ENCODE assay signal across 8 cellular contexts in the genomic region with DNA sequence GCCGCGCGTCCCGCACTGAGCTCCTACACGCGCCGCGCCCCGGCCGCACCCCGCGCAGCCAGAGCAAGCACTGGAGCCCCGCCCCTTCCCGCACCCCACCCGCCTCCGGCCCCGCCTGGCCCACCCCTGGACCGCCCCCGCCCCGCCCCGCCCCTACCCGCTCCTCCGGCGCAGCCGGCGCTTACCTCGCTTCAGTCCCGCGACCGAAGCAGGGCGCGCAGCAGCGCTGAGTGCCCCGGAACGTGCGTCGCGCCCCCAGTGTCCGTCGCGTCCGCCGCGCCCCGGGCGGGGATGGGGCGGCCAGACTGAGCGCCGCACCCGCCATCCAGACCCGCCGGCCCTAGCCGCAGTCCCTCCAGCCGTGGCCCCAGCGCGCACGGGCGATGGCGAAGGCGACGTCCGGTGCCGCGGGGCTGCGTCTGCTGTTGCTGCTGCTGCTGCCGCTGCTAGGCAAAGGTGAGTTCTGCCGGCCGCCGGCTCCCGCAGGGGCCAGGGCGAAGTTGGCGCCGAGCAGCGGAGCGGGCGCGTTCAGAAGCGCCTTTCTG. TPM values are rescaled to one million over a fixed set of nuclear protein-coding genes. Genes with fewer than 3 reads are reported as not detected.
DNase-seq lines count a peak whose midpoint lies in the region; ATAC-seq and TF ChIP-seq lines count a peak whose summit lies in the region.

A gene (plus strand): TSS at position 194 of the 545 bp plus-strand sequence. CDS start 190 bp downstream, at position 384.

- peaks cover 0 to 29% (median 9%) of the 10 kb centered on the region in 11 experiments; a peak in 9 of 22 replicates for H4K20me1 ChIP-seq in BLaER1 treated with 17β-estradiol and CSF1 and Interleukin-3, amounts not matched to agents 10 nM and 100 nM

- peak within 1 kb of the TSS; percentile 41; the same call in 1 of the 2 replicates for H3K4me3 Mint-ChIP-seq in HFFc6

- TF ChIP-seq CTCF in HFFc6 (IDR thresholded peaks at IDR 0.05), result no peak
- TF ChIP-seq CTCF in body of pancreas (IDR thresholded peaks at IDR 0.05), result no peak

- peak within 1 kb of the TSS; percentile 40 to 69 (median 56); a peak in 19 of 20 replicates for H3K4me3 ChIP-seq in BLaER1 treated with 17β-estradiol and CSF1 and Interleukin-3, amounts not matched to agents 10 nM and 100 nM
- peak within 1 kb of the TSS in 1 of 2 donors; percentile 34 for H3K4me3 ChIP-seq in body of pancreas
- H3K4me3 ChIP-seq in stomach smooth muscle (ENCODE audit: low read length in 2 of 2), result peak within 1 kb of the TSS; percentile 35 to 64

- H3K4me1 Mint-ChIP-seq in HFFc6 (ENCODE audit: low read depth), result no peaks in the 10 kb centered on the region

- H3K27ac ChIP-seq in BLaER1 treated with 17β-estradiol and CSF1 and Interleukin-3, amounts not matched to agents 10 nM and 100 nM, result no peak within 1 kb of the TSS
- no peak within 1 kb of the TSS for H3K27ac ChIP-seq in body of pancreas
- H3K27ac ChIP-seq in stomach smooth muscle (ENCODE audit: low read length), result no peak within 1 kb of the TSS

- no peaks in the 10 kb centered on the region for H3K36me3 ChIP-seq in BLaER1 treated with 17β-estradiol and CSF1 and Interleukin-3, amounts not matched to agents 10 nM and 100 nM
- H3K36me3 ChIP-seq in body of pancreas (replicated peaks in 1 of 2; ENCODE audit: insufficient read depth in 1 of 2, low read depth in 2 of 2), result no peaks in the 10 kb centered on the region
- H3K36me3 ChIP-seq in stomach smooth muscle (ENCODE audit: control insufficient read depth in 2 of 2, insufficient read depth in 2 of 2, low read length in 2 of 2), result no peaks in the 10 kb centered on the region

- DNase-seq in HFFc6 (no peak), body of pancreas (peak in 3 of 4 donors; percentile 17 to 67 (median 43)), kidney tubule cell (ENCODE audit: low spot score) (peak; percentile 24), NCI-H2029 (lab: John Stamatoyannopoulos, UW) (no peak)

- intact Hi-C loops in body of pancreas (cut with DNase I), result no loop called here

- H3K27me3 ChIP-seq in BLaER1 treated with 17β-estradiol and CSF1 and Interleukin-3, amounts not matched to agents 10 nM and 100 nM, result peaks cover 36 to 47% (median 41%) of the 10 kb centered on the region in 11 experiments
- H3K27me3 ChIP-seq in body of pancreas (peaks cover 0 to 6% of the 10 kb centered on the region in 2 donors), stomach smooth muscle (ENCODE audit: control insufficient read depth in 1 of 2, insufficient read depth in 2 of 2, low read length in 2 of 2) (peaks cover 31 to 45% of the 10 kb centered on the region in 2 donors)

- H3K9me3 ChIP-seq in BLaER1 treated with 17β-estradiol and CSF1 and Interleukin-3, amounts not matched to agents 10 nM and 100 nM (replicated peaks in 1 of 11), result no peaks in the 10 kb centered on the region
- no peaks in the 10 kb centered on the region for H3K9me3 ChIP-seq in body of pancreas
- H3K9me3 ChIP-seq in stomach smooth muscle (ENCODE audit: control insufficient read depth in 2 of 2, low read length in 2 of 2), result no peaks in the 10 kb centered on the region

- ATAC-seq in body of pancreas (peak; percentile 49), HG03045 (IDR thresholded peaks at IDR 0.05; ENCODE audit: unreplicated experiment) (no peak), HG03196 (IDR thresholded peaks at IDR 0.05; ENCODE audit: unreplicated experiment) (no peak)

- peak in 1 of 3 donors; percentile 14 for TF ChIP-seq POLR2A in body of pancreas (IDR thresholded peaks at IDR 0.05)

- H3K9ac ChIP-seq in BLaER1 treated with 17β-estradiol and CSF1 and Interleukin-3, amounts not matched to agents 10 nM and 100 nM, result peak within 1 kb of the TSS in 4 of 11 experiments; percentile 30 to 62 (median 52); a peak in 5 of 22 replicates
- H3K9ac ChIP-seq in stomach smooth muscle (ENCODE audit: low read length in 2 of 2), result no peak within 1 kb of the TSS

- 0% methylated on average over 66 of the region's 78 CpGs; no CpG with 5 or more reads in 1 of the 2 donors for WGBS in body of pancreas, 2 donors

- H3K4me1 ChIP-seq in BLaER1 treated with 17β-estradiol and CSF1 and Interleukin-3, amounts not matched to agents 10 nM and 100 nM, result peaks cover 24 to 51% (median 41%) of the 10 kb centered on the region in 10 experiments
- H3K4me1 ChIP-seq in body of pancreas (peaks cover 19% of the 10 kb centered on the region), stomach smooth muscle (ENCODE audit: control insufficient read depth, insufficient read depth, low read length) (peaks cover 6% of the 10 kb centered on the region)

- H3K4me2 ChIP-seq in BLaER1 treated with 17β-estradiol and CSF1 and Interleukin-3, amounts not matched to agents 10 nM and 100 nM, result peak within 1 kb of the TSS; percentile 71 to 96 (median 85)

- no peaks in the 10 kb centered on the region for H3K36me3 Mint-ChIP-seq in HFFc6 (ENCODE audit: low read depth)

- no peaks in the 10 kb centered on the region for H3K9me3 Mint-ChIP-seq in HFFc6

- H3K27ac Mint-ChIP-seq in HFFc6, result no peak within 1 kb of the TSS

- H3K27me3 Mint-ChIP-seq in HFFc6 (ENCODE audit: insufficient read depth), result peaks cover 31% of the 10 kb centered on the region

RNA-seq across cellular contexts. Expression of the gene that starts here (rescaled TPM):
- total RNA-seq in HFFc6 (2021; fragmentation: NEBNext Ultra II Directional; extraction: Animal tissue kit (Norgen Biotek cat#: 25700)), result under 1 TPM in 5 of 6 experiments, not detected in 1; 0.08 to 0.62 (median 0.46) TPM
- total RNA-seq in body of pancreas, result 1 to 10 TPM in 1 of 2 donors, under 1 TPM in 1; 0.78 to 1.6 TPM

Comparison
In these comparisons a context has a peak if more than half of its experiments do, and no peak if none do; other contexts are left out.
1. DNase-seq: peak in body of pancreas (3 of 4) and kidney tubule cell (single experiment); none in HFFc6 (single experiment) and NCI-H2029 (single experiment).